17 cellular contexts compared by ENCODE assay signal in genomic region chr2:28993211-28993960, GRCh38. TPM values are rescaled to one million over a fixed set of nuclear protein-coding genes. Genes with fewer than 3 reads are reported as not detected.
A peak's percentile ranks its signal among the peaks of the same experiment; 100 is the strongest.
DNase-seq lines count a peak whose midpoint lies in the region; ATAC-seq and TF ChIP-seq lines count a peak whose summit lies in the region.
"Had no signal": no experiment of that assay in that cellular context is flagged by ENCODE, and none has a peak within 500 bp of the region (broad histone marks: within the 10 kb centered on the region; RNA-seq: fewer than 3 reads in every experiment).

No MANE protein-coding gene starts in this region.

- intact Hi-C loops in Right ventricle myocardium superior (cut with DNase I), result no loop called here
- intact Hi-C loops in cardiac septum (cut with DNase I), result no loop called here

- no peaks in the 10 kb centered on the region for H3K36me3 Mint-ChIP-seq in nephron (ENCODE audit: low read depth)
- H3K36me3 Mint-ChIP-seq in activated T-helper 17 cell treated with anti-CD3 and anti-CD28 coated beads, Interleukin-2, amount 50 U/mL, for 72 hours (ENCODE audit: low read depth), result no peaks in the 10 kb centered on the region
- H3K36me3 Mint-ChIP-seq: activated naive CD8-positive, alpha-beta T cell treated with anti-CD3 and anti-CD28 coated beads, Interleukin-2, amount 10 ng/mL, durations not matched to agents 7 days and 5 days; mesothelial cell of epicardium had no signal

- H3K27ac Mint-ChIP-seq in nephron, result peak overlapping the region in 2 of 3 experiments; percentile 48 to 49
- H3K27ac Mint-ChIP-seq in activated T-helper 17 cell treated with anti-CD3 and anti-CD28 coated beads, Interleukin-2, amount 50 U/mL, for 72 hours, result no peak overlapping the region
- H3K27ac Mint-ChIP-seq: activated naive CD8-positive, alpha-beta T cell treated with anti-CD3 and anti-CD28 coated beads, Interleukin-2, amount 10 ng/mL, durations not matched to agents 7 days and 5 days; mesothelial cell of epicardium had no signal

- H3K4me1 Mint-ChIP-seq in nephron, result peaks cover 25% of the 10 kb centered on the region
- peaks cover 5% of the 10 kb centered on the region for H3K4me1 Mint-ChIP-seq in activated T-helper 17 cell treated with anti-CD3 and anti-CD28 coated beads, Interleukin-2, amount 50 U/mL, for 72 hours

- ATAC-seq in Right ventricle myocardium superior (ENCODE audit: poor library complexity), result peak; percentile 51
- ATAC-seq in activated T-helper 17 cell treated with anti-CD3 and anti-CD28 coated beads, Interleukin-2, amount 50 U/mL, for 72 hours (replicated peaks), result no peak

- H3K4me3 Mint-ChIP-seq in nephron, result no peak overlapping the region
- H3K4me3 Mint-ChIP-seq in activated T-helper 17 cell treated with anti-CD3 and anti-CD28 coated beads, Interleukin-2, amount 50 U/mL, for 72 hours, result no peak overlapping the region
- H3K4me3 Mint-ChIP-seq: activated naive CD8-positive, alpha-beta T cell treated with anti-CD3 and anti-CD28 coated beads, Interleukin-2, amount 10 ng/mL, durations not matched to agents 7 days and 5 days; mesothelial cell of epicardium had no signal

- H3K27me3 Mint-ChIP-seq in nephron (ENCODE audit: low read depth), result peaks cover 24% of the 10 kb centered on the region
- no peaks in the 10 kb centered on the region for H3K27me3 Mint-ChIP-seq in activated T-helper 17 cell treated with anti-CD3 and anti-CD28 coated beads, Interleukin-2, amount 50 U/mL, for 72 hours
- H3K27me3 Mint-ChIP-seq: activated naive CD8-positive, alpha-beta T cell treated with anti-CD3 and anti-CD28 coated beads, Interleukin-2, amount 10 ng/mL, durations not matched to agents 7 days and 5 days had no signal

- DNase-seq in Right ventricle myocardium superior (no peak), cardiac septum (ENCODE audit: low spot score) (no peak), epithelial cell of esophagus (ENCODE audit: low read depth) (peak; percentile 59), EL (no peak), UCSD-AML1 (lab: John Stamatoyannopoulos, UW; ENCODE audit: unreplicated experiment) (no peak), iPS-NIHi11 (ENCODE audit: low spot score) (no peak)
- DNase-seq: activated CD4-positive, alpha-beta T cell treated with anti-CD3 and anti-CD28 coated beads, Interleukin-2, amount 50 U/mL, for 1 hour; activated naive CD8-positive, alpha-beta T cell treated with anti-CD3 and anti-CD28 coated beads, Interleukin-2, amount 10 ng/mL, durations not matched to agents 7 days and 5 days; activated T-cell treated with anti-CD3 and anti-CD28 coated beads, Interleukin-2, amount 50 U/mL, for 1 hour; effector CD8-positive, alpha-beta T cell; NCI-H2081 treated with DMSO at 0.1 percent for 48 hours had no signal

- H3K4me3 ChIP-seq in epithelial cell of esophagus (ENCODE audit: low read length), result no peak overlapping the region
- H3K4me3 ChIP-seq: cardiac muscle cell, prostate gland, suprapubic skin had no signal

- H3K9me3 Mint-ChIP-seq in nephron, result no peaks in the 10 kb centered on the region
- no peaks in the 10 kb centered on the region for H3K9me3 Mint-ChIP-seq in activated T-helper 17 cell treated with anti-CD3 and anti-CD28 coated beads, Interleukin-2, amount 50 U/mL, for 72 hours
- H3K9me3 Mint-ChIP-seq: activated naive CD8-positive, alpha-beta T cell treated with anti-CD3 and anti-CD28 coated beads, Interleukin-2, amount 10 ng/mL, durations not matched to agents 7 days and 5 days; mesothelial cell of epicardium had no signal

- no peak for TF ChIP-seq CTCF in epithelial cell of esophagus (IDR thresholded peaks at IDR 0.05; ENCODE audit: insufficient read depth, low read depth, low read length, missing control alignments)
- TF ChIP-seq CTCF in nephron (IDR thresholded peaks at IDR 0.05; ENCODE audit: unreplicated experiment in 3 of 3), result no peak

RNA-seq across cellular contexts. Expression of gene TOGARAM2, which starts 12.3 kb away (rescaled TPM):
- total RNA-seq in Right ventricle myocardium superior (42.8 TPM), cardiac septum (0.48 TPM)
- total RNA-seq in activated T-helper 17 cell treated with anti-CD3 and anti-CD28 coated beads, Interleukin-2, amount 50 U/mL, for 72 hours, result 1 to 10 TPM; 3.0 to 4.3 TPM
